ENCODE assay signal across 14 cellular contexts in genomic region chr2:61715501-61715900, GRCh38.
DNase-seq lines count a peak whose midpoint lies in the region; ATAC-seq and TF ChIP-seq lines count a peak whose summit lies in the region.
"Had no signal": no experiment of that assay in that cellular context is flagged by ENCODE, and none has a peak within 500 bp of the region (broad histone marks: within the 10 kb centered on the region; RNA-seq: fewer than 3 reads in every experiment).

No MANE protein-coding gene starts in this region.

- H3K4me1 ChIP-seq in PC-3 (ENCODE audit: insufficient read depth, low read length), result peaks cover 1% of the 10 kb centered on the region; the same call in 1 of the 2 replicates
- H3K4me1 ChIP-seq: BLaER1 had no signal

- no peak overlapping the region for H3K27ac ChIP-seq in PC-3 (ENCODE audit: low read length)
- H3K27ac ChIP-seq: BLaER1 had no signal

- no peaks in the 10 kb centered on the region for H4K20me1 ChIP-seq in PC-3 (ENCODE audit: low read length)
- H4K20me1 ChIP-seq: BLaER1 had no signal

- ATAC-seq in PC-3, result peak; percentile 50
- no peak for ATAC-seq in HG02678 (IDR thresholded peaks at IDR 0.05; ENCODE audit: unreplicated experiment)
- ATAC-seq: K562 had no signal

- H3K27me3 ChIP-seq in PC-3 (ENCODE audit: low read length), result no peaks in the 10 kb centered on the region
- H3K27me3 ChIP-seq in H7 (ENCODE audit: control insufficient read depth, insufficient read depth, low read length), result no peaks in the 10 kb centered on the region
- H3K27me3 ChIP-seq: BLaER1 had no signal

- H3K4me3 ChIP-seq in PC-3 (ENCODE audit: low read length), result no peak overlapping the region
- H3K4me3 ChIP-seq in foreskin fibroblast (ENCODE audit: low read depth in 1 of 2, low read length in 2 of 2), result no peak overlapping the region
- H3K4me3 ChIP-seq in H7 (ENCODE audit: insufficient read depth, low read depth, low read length), result no peak overlapping the region
- H3K4me3 ChIP-seq: BLaER1, K562 had no signal

- POLR2A ChIA-PET in PC-3 (lab: Charles Lee; ENCODE audit: unreplicated experiment), result no interaction called here

- H3K36me3 ChIP-seq in PC-3 (ENCODE audit: low read depth, low read length), result no peaks in the 10 kb centered on the region
- H3K36me3 ChIP-seq in H7 (replicated peaks; ENCODE audit: control insufficient read depth, insufficient read depth, low read length), result no peaks in the 10 kb centered on the region
- H3K36me3 ChIP-seq: BLaER1 had no signal

- H3K4me2 ChIP-seq in PC-3 (ENCODE audit: low read length), result no peak overlapping the region
- H3K4me2 ChIP-seq: BLaER1 had no signal

- no peak overlapping the region for H2AFZ ChIP-seq in PC-3 (ENCODE audit: low read length)

- CTCF ChIA-PET in PC-3 (lab: Charles Lee), result no interaction called here

- TF ChIP-seq CTCF in PC-3 (conservative IDR thresholded peaks at IDR 0.05; ENCODE audit: low read depth, low read length), result no peak
- TF ChIP-seq CTCF in foreskin fibroblast (IDR thresholded peaks at IDR 0.05; ENCODE audit: low read depth, low read length), result no peak

- intact Hi-C loops in PC-3 (cut with micrococcal nuclease), result no loop called here

- H3F3A ChIP-seq in PC-3 (ENCODE audit: low read length, unreplicated experiment), result no peaks in the 10 kb centered on the region

- no peaks in the 10 kb centered on the region for H3K9me3 ChIP-seq in PC-3 (ENCODE audit: low read length)
- H3K9me3 ChIP-seq: BLaER1 had no signal

- no peak overlapping the region for H3K9ac ChIP-seq in PC-3 (ENCODE audit: low read length)
- H3K9ac ChIP-seq: BLaER1 had no signal

- peak; percentile 24 for DNase-seq in EL
- peak; percentile 51 for DNase-seq in PC-3
- DNase-seq in foreskin fibroblast, result peak; percentile 5 to 48
- no peak for DNase-seq in SW 1271 (lab: John Stamatoyannopoulos, UW)
- no peak for DNase-seq in H7
- DNase-seq: ACHN; CD4-positive, alpha-beta memory T cell; DMS153; DMS79; HCEC 1CT; IMR-90 had no signal

- no TSS peak for BruUV-seq in PC-3 (replicated peaks; lab: Mats Ljungman, UMichigan)

- no peaks in the 10 kb centered on the region for H3K79me2 ChIP-seq in PC-3 (ENCODE audit: low read length)

- no peaks in the 10 kb centered on the region for H3K9me2 ChIP-seq in PC-3 (replicated peaks; ENCODE audit: low read length)

Comparison
In these comparisons a context has a peak if more than half of its experiments do, and no peak if none do; other contexts are left out.
1. DNase-seq: peak in EL (single experiment), PC-3 (single experiment) and foreskin fibroblast (2 of 2); none in SW 1271 (0 of 2) and H7 (single experiment).